In the genomic region with DNA sequence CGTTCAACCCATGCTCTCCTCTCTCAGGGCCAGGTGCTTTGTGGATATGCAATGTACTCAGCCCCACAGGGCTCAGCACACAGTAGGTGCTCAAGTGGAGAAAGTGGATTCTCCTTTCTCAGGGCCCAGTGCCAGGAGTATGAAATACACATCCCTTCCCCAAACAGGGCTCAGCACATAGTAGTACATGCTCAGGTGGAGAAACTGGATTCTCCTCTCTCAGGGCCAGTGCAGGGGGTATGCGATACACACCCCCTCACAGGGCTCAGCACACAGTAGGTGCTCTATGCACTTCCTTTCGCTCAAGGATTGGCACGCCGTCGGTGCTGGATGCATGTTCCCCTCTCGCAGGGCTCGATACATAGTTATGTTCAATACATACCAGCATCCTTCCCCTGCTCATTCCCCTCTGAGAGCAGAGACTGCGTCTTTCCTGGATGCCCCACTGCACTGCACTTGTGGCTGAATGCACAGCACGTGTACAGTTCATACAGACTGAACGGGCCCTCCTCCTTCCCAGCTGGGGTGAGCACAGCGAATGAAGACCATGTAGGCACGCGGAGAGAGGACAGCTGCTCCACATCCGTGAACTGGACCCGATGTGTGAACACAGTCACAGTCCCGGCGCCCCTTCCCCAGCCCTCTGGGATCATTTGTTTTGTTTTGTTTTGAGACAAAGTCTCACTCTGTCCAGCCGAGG, we compare ENCODE assay signal across 18 cellular contexts. TPM values are rescaled to one million over a fixed set of nuclear protein-coding genes. Genes with fewer than 3 reads are reported as not detected.
"Had no signal": no experiment of that assay in that cellular context is flagged by ENCODE, and none has a peak within 500 bp of the region (broad histone marks: within the 10 kb centered on the region; RNA-seq: fewer than 3 reads in every experiment).

No MANE protein-coding gene starts in this region.

- H3K4me1 ChIP-seq: ascending aorta, foreskin keratinocyte, pancreas, tibial artery had no signal

- DNase-seq: activated CD4-positive, alpha-beta T cell treated with anti-CD3 and anti-CD28 coated beads for 1 hour; activated T-cell treated with anti-CD3 and anti-CD28 coated beads, Interleukin-2, amount 50 U/mL, for 24 hours; effector memory CD4-positive, alpha-beta T cell; foreskin keratinocyte; hippocampal formation; kidney glomerular epithelial cell; left ventricle myocardium superior; mammary epithelial cell; midbrain; natural killer cell; pancreas; small intestine; stimulated activated CD4-positive, alpha-beta T cell treated with anti-CD3 and anti-CD28 coated beads, Interleukin-2, amount 100 ng/mL, for 24 hours; stimulated activated naive CD8-positive, alpha-beta T cell treated with anti-CD3 and anti-CD28 coated beads, Interleukin-15, amount 100 ng/mL, for 72 hours; tibial artery had no signal

- H3K27me3 ChIP-seq: adrenal gland, ascending aorta, foreskin keratinocyte, pancreas had no signal

- H3K9me3 ChIP-seq: adrenal gland, ascending aorta, pancreas, tibial artery had no signal

- H3K27ac ChIP-seq: adrenal gland, ascending aorta, foreskin keratinocyte, pancreas, tibial artery had no signal

- H3K4me3 ChIP-seq: adrenal gland, ascending aorta, pancreas, tibial artery had no signal

- H3K36me3 ChIP-seq: adrenal gland, ascending aorta, pancreas, tibial artery had no signal

RNA-seq across cellular contexts. Expression of a gene that starts 16.6 kb away (rescaled TPM):
- total RNA-seq: ascending aorta had no signal
- polyA plus RNA-seq: esophagus had no signal
